ENCODE assay signal across 1 cellular context in the genomic region with DNA sequence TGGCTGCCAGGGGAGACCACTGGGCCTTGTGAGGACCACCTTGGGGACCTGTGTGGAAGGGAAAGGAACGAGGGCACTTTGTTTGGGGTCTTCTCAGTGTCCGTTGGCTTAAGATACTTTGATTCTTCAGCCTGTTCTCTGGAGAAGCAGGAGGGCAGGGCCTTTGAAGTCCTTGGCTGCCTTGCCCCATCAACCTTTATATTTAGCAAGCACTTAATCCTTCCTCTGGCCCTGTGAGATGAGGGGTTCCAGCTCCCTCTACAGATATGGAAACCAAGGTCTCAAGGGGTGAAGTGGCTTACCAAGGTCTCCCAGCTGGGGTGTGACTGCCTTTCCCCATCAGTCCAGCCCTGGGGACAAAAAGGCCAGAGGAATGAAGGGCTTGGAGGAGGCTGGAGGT.
TF ChIP-seq lines count a peak whose summit lies in the region.

No MANE protein-coding gene starts in this region.

TF ChIP-seq in H1, 55 proteins besides CTCF, POLR2A, EP300 and RAD21:
- TF ChIP-seq NRF1 (IDR thresholded peaks at IDR 0.05; ENCODE audit: low read depth, low read length) (no peak), SRF (IDR thresholded peaks at IDR 0.05; ENCODE audit: low read depth, low read length) (no peak)
